1 cellular context compared by ENCODE assay signal in genomic region chr6:166930354-166930891, GRCh38.
TF ChIP-seq lines count a peak whose summit lies in the region.

No MANE protein-coding gene starts in this region.

TF ChIP-seq in K562, 482 proteins besides CTCF, POLR2A, EP300 and RAD21 (continued from another document):
- TF ChIP-seq, protein P1, sequence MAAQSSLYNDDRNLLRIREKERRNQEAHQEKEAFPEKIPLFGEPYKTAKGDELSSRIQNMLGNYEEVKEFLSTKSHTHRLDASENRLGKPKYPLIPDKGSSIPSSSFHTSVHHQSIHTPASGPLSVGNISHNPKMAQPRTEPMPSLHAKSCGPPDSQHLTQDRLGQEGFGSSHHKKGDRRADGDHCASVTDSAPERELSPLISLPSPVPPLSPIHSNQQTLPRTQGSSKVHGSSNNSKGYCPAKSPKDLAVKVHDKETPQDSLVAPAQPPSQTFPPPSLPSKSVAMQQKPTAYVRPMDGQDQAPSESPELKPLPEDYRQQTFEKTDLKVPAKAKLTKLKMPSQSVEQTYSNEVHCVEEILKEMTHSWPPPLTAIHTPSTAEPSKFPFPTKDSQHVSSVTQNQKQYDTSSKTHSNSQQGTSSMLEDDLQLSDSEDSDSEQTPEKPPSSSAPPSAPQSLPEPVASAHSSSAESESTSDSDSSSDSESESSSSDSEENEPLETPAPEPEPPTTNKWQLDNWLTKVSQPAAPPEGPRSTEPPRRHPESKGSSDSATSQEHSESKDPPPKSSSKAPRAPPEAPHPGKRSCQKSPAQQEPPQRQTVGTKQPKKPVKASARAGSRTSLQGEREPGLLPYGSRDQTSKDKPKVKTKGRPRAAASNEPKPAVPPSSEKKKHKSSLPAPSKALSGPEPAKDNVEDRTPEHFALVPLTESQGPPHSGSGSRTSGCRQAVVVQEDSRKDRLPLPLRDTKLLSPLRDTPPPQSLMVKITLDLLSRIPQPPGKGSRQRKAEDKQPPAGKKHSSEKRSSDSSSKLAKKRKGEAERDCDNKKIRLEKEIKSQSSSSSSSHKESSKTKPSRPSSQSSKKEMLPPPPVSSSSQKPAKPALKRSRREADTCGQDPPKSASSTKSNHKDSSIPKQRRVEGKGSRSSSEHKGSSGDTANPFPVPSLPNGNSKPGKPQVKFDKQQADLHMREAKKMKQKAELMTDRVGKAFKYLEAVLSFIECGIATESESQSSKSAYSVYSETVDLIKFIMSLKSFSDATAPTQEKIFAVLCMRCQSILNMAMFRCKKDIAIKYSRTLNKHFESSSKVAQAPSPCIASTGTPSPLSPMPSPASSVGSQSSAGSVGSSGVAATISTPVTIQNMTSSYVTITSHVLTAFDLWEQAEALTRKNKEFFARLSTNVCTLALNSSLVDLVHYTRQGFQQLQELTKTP (IDR thresholded peaks at IDR 0.05; ENCODE audit: low read depth in 1 of 2, partially characterized antibody in 2 of 2): peak in 1 of 2 experiments; percentile 44
- peak; percentile 12; the same call in 1 of the 2 replicates for TF ChIP-seq ATF1 (CRISPR knock-in tag; IDR thresholded peaks at IDR 0.05)
- TF ChIP-seq ATF1 (tag; IDR thresholded peaks at IDR 0.05): no peak
- TF ChIP-seq SREBF1 (IDR thresholded peaks at IDR 0.05; ENCODE audit: borderline replicate concordance, low read depth, low read length): no peak
- TF ChIP-seq KDM1A (IDR thresholded peaks at IDR 0.05): peak in 1 of 2 experiments; percentile 91; a peak in 2 of 4 replicates
- no peak for TF ChIP-seq TOE1 (IDR thresholded peaks at IDR 0.05; ENCODE audit: borderline replicate concordance)
- TF ChIP-seq TOE1 (CRISPR knock-in tag; IDR thresholded peaks at IDR 0.05; ENCODE audit: borderline replicate concordance, low read depth): 0 out of 2 replicates have a peak, but pooled peaks have one; percentile 21
- no peak for TF ChIP-seq ZNF655 (CRISPR knock-in tag; IDR thresholded peaks at IDR 0.05)
- TF ChIP-seq E2F4 (CRISPR knock-in tag; IDR thresholded peaks at IDR 0.05; ENCODE audit: low read depth): 0 out of 2 replicates have a peak, but pooled peaks have one; percentile 40
- 0 out of 2 replicates have a peak, but pooled peaks have one; percentile 23 for TF ChIP-seq ZFP91 (CRISPR knock-in tag; IDR thresholded peaks at IDR 0.05)
- TF ChIP-seq ARID2 (IDR thresholded peaks at IDR 0.05): 0 out of 2 replicates have a peak, but pooled peaks have one; percentile 28
- TF ChIP-seq ZNF146 (CRISPR knock-in tag; IDR thresholded peaks at IDR 0.05; ENCODE audit: unreplicated experiment): no peak
- TF ChIP-seq SUPT5H (IDR thresholded peaks at IDR 0.05): 0 out of 2 replicates have a peak, but pooled peaks have one; percentile 25
TF ChIP-seq in K562: peak in this region for 11.
